Comparison of ENCODE assay signal across 18 cellular contexts in the genomic region with DNA sequence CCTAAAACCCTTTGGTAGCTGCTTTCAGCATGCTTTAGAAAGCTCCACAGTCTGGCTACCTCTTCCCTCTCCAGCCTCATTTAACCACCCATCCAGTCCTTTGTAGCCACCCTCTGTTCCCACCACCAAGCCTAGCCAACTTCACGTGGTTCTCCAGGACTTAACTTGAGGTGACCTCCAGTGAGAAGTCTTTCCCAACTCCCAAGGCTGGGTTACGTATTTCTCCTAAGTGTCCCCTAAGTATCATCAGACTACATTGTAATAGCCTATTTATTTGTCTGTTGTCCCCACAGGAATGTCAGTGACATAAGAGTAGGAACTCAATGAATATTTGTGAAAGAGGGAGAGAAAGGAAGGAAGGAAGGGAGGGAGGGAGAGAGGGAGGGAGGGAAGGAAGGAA.
A peak's percentile ranks its signal among the peaks of the same experiment; 100 is the strongest.
DNase-seq lines count a peak whose midpoint lies in the region; ATAC-seq, FAIRE-seq and TF ChIP-seq lines count a peak whose summit lies in the region.
"Had no signal": no experiment of that assay in that cellular context is flagged by ENCODE, and none has a peak within 500 bp of the region (broad histone marks: within the 10 kb centered on the region; RNA-seq: fewer than 3 reads in every experiment).

No MANE protein-coding gene starts in this region.

- peak overlapping the region; percentile 45; the same call in 1 of the 2 replicates for H2BK12ac ChIP-seq in H1 (ENCODE audit: low read depth, low read length)

- H3K23me2 ChIP-seq in H1 (ENCODE audit: low read depth, low read length), result no peaks in the 10 kb centered on the region; the same call in 1 of the 2 replicates

- H2BK20ac ChIP-seq in H1 (ENCODE audit: low read length), result no peak overlapping the region

- no peak overlapping the region for H3K14ac ChIP-seq in H1 (ENCODE audit: insufficient read length)

- H3K27ac Mint-ChIP-seq in neural progenitor cell, result peak overlapping the region; percentile 72
- H3K27ac Mint-ChIP-seq in Calu3 (ENCODE audit: unreplicated experiment), result no peak overlapping the region
- no peak overlapping the region for H3K27ac Mint-ChIP-seq in activated CD4-positive, alpha-beta T cell treated with anti-CD3 and anti-CD28 coated beads, Interleukin-2, amount 10 ng/mL, durations not matched to agents 24 days and 14 days
- H3K27ac Mint-ChIP-seq: CD4-positive, alpha-beta memory T cell had no signal

- H2AFZ ChIP-seq in H1 (ENCODE audit: low read length), result no peak overlapping the region
- no peak overlapping the region for H2AFZ ChIP-seq in neural progenitor cell (replicated peaks)

- no peak overlapping the region for H3K4ac ChIP-seq in H1 (replicated peaks; ENCODE audit: insufficient read length, low read depth, low read length)

- DNase-seq in A673 (ENCODE audit: low spot score) (no peak), EH (ENCODE audit: low read depth) (peak; percentile 41), H1 (ENCODE audit: low read depth in 1 of 2, low spot score in 2 of 2) (no peak), neural progenitor cell (ENCODE audit: low spot score) (no peak), Calu3 (no peak), Right ventricle myocardium inferior (ENCODE audit: missing footprints) (no peak), MG63 (no peak)
- DNase-seq in activated CD4-positive, alpha-beta T cell treated with anti-CD3 and anti-CD28 coated beads, Interleukin-2, amount 10 ng/mL, durations not matched to agents 24 days and 14 days, result no peak
- DNase-seq: 8988T; AML-193; CD4-positive, alpha-beta memory T cell; DMS79 treated with DMSO at 0.1 percent for 48 hours; EL; HCEC 1CT had no signal

- H3K18ac ChIP-seq in H1 (ENCODE audit: extremely low read depth, low read length), result 0 out of 2 replicates have a peak overlapping the region, but pooled peaks have one; percentile 13

- peak overlapping the region; percentile 14 for H3K27ac ChIP-seq in A673 (ENCODE audit: low read depth, low read length, poor library complexity, severe bottlenecking)
- H3K27ac ChIP-seq in H1 (ENCODE audit: low read depth, low read length), result no peak overlapping the region
- no peak overlapping the region for H3K27ac ChIP-seq in neural progenitor cell
- H3K27ac ChIP-seq: C4-2B, KMS-11 had no signal

- H3F3A ChIP-seq in neural progenitor cell (ENCODE audit: low read depth), result peaks cover 21% of the 10 kb centered on the region

- TF ChIP-seq CTCF in A673 (conservative IDR thresholded peaks at IDR 0.05; ENCODE audit: low read depth, low read length) (no peak), H1 (IDR thresholded peaks at IDR 0.05; ENCODE audit: control extremely low read depth in 1 of 3, insufficient read depth in 1 of 3, low read depth in 1 of 3, low read length in 3 of 3) (no peak), neural progenitor cell (IDR thresholded peaks at IDR 0.05) (no peak), Calu3 (IDR thresholded peaks at IDR 0.05; ENCODE audit: unreplicated experiment) (no peak)

- H3K4me1 ChIP-seq in A673 (ENCODE audit: insufficient read depth, low read length, poor library complexity, severe bottlenecking) (peaks cover 33% of the 10 kb centered on the region), H1 (replicated peaks in 1 of 4; ENCODE audit: control insufficient read depth in 3 of 4, insufficient read depth in 4 of 4, low read length in 3 of 4) (peaks cover 0 to 3% (median 0%) of the 10 kb centered on the region in 4 experiments; a peak in 2 of 7 replicates), neural progenitor cell (peaks cover 22% of the 10 kb centered on the region)

- intact Hi-C loops in A673 (cut with micrococcal nuclease; ENCODE audit: unreplicated experiment), result no loop called here
- intact Hi-C loops in Calu3 (cut with micrococcal nuclease; ENCODE audit: unreplicated experiment), result no loop called here
- intact Hi-C loops in Right ventricle myocardium inferior (cut with DNase I), result no loop called here
- intact Hi-C loops in activated CD4-positive, alpha-beta T cell treated with anti-CD3 and anti-CD28 coated beads, Interleukin-2, amount 10 ng/mL, durations not matched to agents 24 days and 14 days (cut with micrococcal nuclease), result no loop called here

- H3K36me3 Mint-ChIP-seq in neural progenitor cell, result peaks cover under 1% of the 10 kb centered on the region
- no peaks in the 10 kb centered on the region for H3K36me3 Mint-ChIP-seq in Calu3 (ENCODE audit: insufficient read depth, unreplicated experiment)
- no peaks in the 10 kb centered on the region for H3K36me3 Mint-ChIP-seq in activated CD4-positive, alpha-beta T cell treated with anti-CD3 and anti-CD28 coated beads, Interleukin-2, amount 10 ng/mL, durations not matched to agents 24 days and 14 days (ENCODE audit: low read depth)
- H3K36me3 Mint-ChIP-seq: CD4-positive, alpha-beta memory T cell had no signal

- H2AK5ac ChIP-seq in H1 (ENCODE audit: low read depth, low read length), result no peak overlapping the region

- H3K79me2 ChIP-seq in H1 (ENCODE audit: control insufficient read depth in 1 of 2, insufficient read depth in 2 of 2, low read length in 2 of 2) (no peaks in the 10 kb centered on the region), neural progenitor cell (ENCODE audit: low read depth) (no peaks in the 10 kb centered on the region)

- H3K4me3 Mint-ChIP-seq in neural progenitor cell (no peak overlapping the region), Calu3 (ENCODE audit: low read depth, unreplicated experiment) (no peak overlapping the region)
- no peak overlapping the region for H3K4me3 Mint-ChIP-seq in activated CD4-positive, alpha-beta T cell treated with anti-CD3 and anti-CD28 coated beads, Interleukin-2, amount 10 ng/mL, durations not matched to agents 24 days and 14 days
- H3K4me3 Mint-ChIP-seq: CD4-positive, alpha-beta memory T cell had no signal

- H4K20me1 ChIP-seq in H1 (replicated peaks in 1 of 2; ENCODE audit: control insufficient read depth in 1 of 2, insufficient read depth in 2 of 2, low read length in 2 of 2), result no peaks in the 10 kb centered on the region
- peaks cover 9% of the 10 kb centered on the region for H4K20me1 ChIP-seq in neural progenitor cell (ENCODE audit: low read depth)

- H3K4me3 ChIP-seq in A673 (ENCODE audit: low read depth, low read length, poor library complexity, severe bottlenecking), result no peak overlapping the region
- H3K4me3 ChIP-seq in H1 (ENCODE audit: extremely low read depth in 1 of 4, insufficient read depth in 2 of 4, low read depth in 3 of 4, low read length in 4 of 4), result no peak overlapping the region
- no peak overlapping the region for H3K4me3 ChIP-seq in neural progenitor cell
- no peak overlapping the region for H3K4me3 ChIP-seq in MG63
- H3K4me3 ChIP-seq: GM12878 had no signal

- H3K4me2 ChIP-seq in H1 (ENCODE audit: insufficient read depth in 1 of 2, low read depth in 2 of 2, low read length in 2 of 2) (no peak overlapping the region), neural progenitor cell (no peak overlapping the region)
- H3K4me2 ChIP-seq: KMS-11 had no signal

- BruUV-seq in A673 (replicated peaks; lab: Mats Ljungman, UMichigan) (no TSS peak), Calu3 (replicated peaks; lab: Mats Ljungman, UMichigan) (no TSS peak)

- H3K79me1 ChIP-seq in H1 (ENCODE audit: low read depth, low read length), result no peaks in the 10 kb centered on the region

- no peak for ATAC-seq in Right ventricle myocardium inferior
- ATAC-seq: GM12878 had no signal

- no peak overlapping the region for H3K56ac ChIP-seq in H1 (replicated peaks; ENCODE audit: insufficient read length, low read depth, low read length)

- CTCF ChIA-PET in A673 (lab: Charles Lee), result no interaction called here
- CTCF ChIA-PET in H1 (lab: Charles Lee; ENCODE audit: partially characterized antibody), result interaction anchor here (0.9 kb wide), 1 partner anchor 10 kb away, joined by 3 read pairs; no protein-coding TSS in a partner anchor
- CTCF ChIA-PET in Calu3 (lab: Charles Lee), result no interaction called here

- no peak for TF ChIP-seq RAD21 in H1 (IDR thresholded peaks at IDR 0.05 in 1 of 2, conservative IDR thresholded peaks at IDR 0.05 in 1 of 2; ENCODE audit: low read depth in 2 of 2, low read length in 2 of 2)

- POLR2A ChIA-PET in A673 (lab: Charles Lee; ENCODE audit: low non-redundant PET), result no interaction called here
- POLR2A ChIA-PET in H1 (lab: Charles Lee; ENCODE audit: partially characterized antibody), result no interaction called here

- H4K91ac ChIP-seq in H1 (replicated peaks; ENCODE audit: insufficient read length, low read length), result no peak overlapping the region

- H3K36me3 ChIP-seq in A673 (ENCODE audit: insufficient read depth, low read length, poor library complexity, severe bottlenecking), result no peaks in the 10 kb centered on the region
- H3K36me3 ChIP-seq in H1 (ENCODE audit: control insufficient read depth in 2 of 4, insufficient read depth in 4 of 4, low read length in 3 of 4), result no peaks in the 10 kb centered on the region; a peak in 1 of 8 replicates
- H3K36me3 ChIP-seq in neural progenitor cell, result no peaks in the 10 kb centered on the region
- H3K36me3 ChIP-seq in MG63, result no peaks in the 10 kb centered on the region

- H3K27me3 ChIP-seq in A673 (replicated peaks; ENCODE audit: insufficient read depth, low read depth, low read length, poor library complexity) (no peaks in the 10 kb centered on the region), H1 (replicated peaks in 1 of 4; ENCODE audit: control insufficient read depth in 3 of 4, extremely low read depth in 1 of 4, insufficient read depth in 3 of 4, low read length in 3 of 4) (no peaks in the 10 kb centered on the region), neural progenitor cell (peaks cover 36% of the 10 kb centered on the region), MG63 (no peaks in the 10 kb centered on the region)

- no peak overlapping the region for H4K8ac ChIP-seq in H1 (ENCODE audit: extremely low read depth, insufficient read depth, low read length)

- no peak for TF ChIP-seq POLR2A in H1 (IDR thresholded peaks at IDR 0.05; ENCODE audit: control extremely low read depth in 1 of 2, low read depth in 2 of 2, low read length in 2 of 2)

- peaks cover 3% of the 10 kb centered on the region for H3K9me3 Mint-ChIP-seq in neural progenitor cell
- no peaks in the 10 kb centered on the region for H3K9me3 Mint-ChIP-seq in Calu3 (ENCODE audit: low read depth, unreplicated experiment)
- H3K9me3 Mint-ChIP-seq in activated CD4-positive, alpha-beta T cell treated with anti-CD3 and anti-CD28 coated beads, Interleukin-2, amount 10 ng/mL, durations not matched to agents 24 days and 14 days, result peaks cover 4% of the 10 kb centered on the region
- H3K9me3 Mint-ChIP-seq: CD4-positive, alpha-beta memory T cell had no signal

- H3K23ac ChIP-seq in H1 (ENCODE audit: insufficient read length), result no peak overlapping the region

- no peak overlapping the region for H2BK15ac ChIP-seq in H1 (ENCODE audit: low read length)

- H3K4me1 Mint-ChIP-seq in neural progenitor cell, result peaks cover 26% of the 10 kb centered on the region
- H3K4me1 Mint-ChIP-seq in Calu3 (ENCODE audit: low read depth, unreplicated experiment), result no peaks in the 10 kb centered on the region
- peaks cover 9% of the 10 kb centered on the region for H3K4me1 Mint-ChIP-seq in activated CD4-positive, alpha-beta T cell treated with anti-CD3 and anti-CD28 coated beads, Interleukin-2, amount 10 ng/mL, durations not matched to agents 24 days and 14 days
- H3K4me1 Mint-ChIP-seq: CD4-positive, alpha-beta memory T cell had no signal

- no peaks in the 10 kb centered on the region for H3K9me3 ChIP-seq in A673 (ENCODE audit: low read depth, low read length, poor library complexity, severe bottlenecking)
- H3K9me3 ChIP-seq in H1 (ENCODE audit: insufficient read depth in 2 of 2, low read depth in 1 of 2, low read length in 1 of 2), result 0 out of 4 replicates have a peak, but pooled peaks cover 0 to 2% of the 10 kb centered on the region in 2 experiments
- no peaks in the 10 kb centered on the region for H3K9me3 ChIP-seq in neural progenitor cell (ENCODE audit: low read depth)
- no peaks in the 10 kb centered on the region for H3K9me3 ChIP-seq in MG63

- no peak overlapping the region for H2BK120ac ChIP-seq in H1 (replicated peaks; ENCODE audit: low read depth, low read length)

- H4K5ac ChIP-seq in H1 (ENCODE audit: insufficient read length, low read depth, low read length), result no peak overlapping the region

- WGBS in H1 (ENCODE audit: extremely low coverage in 1 of 2, insufficient coverage in 1 of 2, insufficient read length in 1 of 2, insufficient replicate concordance in 2 of 2, low coverage in 1 of 2, low lambda C conversion rate in 2 of 2, missing lambda C conversion rate in 1 of 2), 2 experiments, result 91% methylated on average over 2 of the region's 2 CpGs; no CpG with 5 or more reads in 1 of the 2 experiments

- FAIRE-seq in H1 (lab: Jason Lieb, UNC), result no peak
- FAIRE-seq: GM12878, GM19239 had no signal

- H3K9ac ChIP-seq in H1 (replicated peaks in 1 of 4; ENCODE audit: extremely low read depth in 1 of 4, low read depth in 3 of 4, low read length in 3 of 4) (no peak overlapping the region), neural progenitor cell (no peak overlapping the region)
- H3K9ac ChIP-seq: KMS-11 had no signal

- H3K27me3 Mint-ChIP-seq in neural progenitor cell (ENCODE audit: insufficient read depth, low read depth) (peaks cover 14% of the 10 kb centered on the region), Calu3 (ENCODE audit: unreplicated experiment) (no peaks in the 10 kb centered on the region)
- no peaks in the 10 kb centered on the region for H3K27me3 Mint-ChIP-seq in activated CD4-positive, alpha-beta T cell treated with anti-CD3 and anti-CD28 coated beads, Interleukin-2, amount 10 ng/mL, durations not matched to agents 24 days and 14 days
- H3K27me3 Mint-ChIP-seq: CD4-positive, alpha-beta memory T cell had no signal

- no peak overlapping the region for H2BK5ac ChIP-seq in H1 (ENCODE audit: low read depth, low read length)

- no peak for TF ChIP-seq EP300 in H1 (IDR thresholded peaks at IDR 0.05; ENCODE audit: borderline replicate concordance in 1 of 2, low read depth in 2 of 2, low read length in 2 of 2)
